1 cellular context compared by ENCODE assay signal in the genomic region with DNA sequence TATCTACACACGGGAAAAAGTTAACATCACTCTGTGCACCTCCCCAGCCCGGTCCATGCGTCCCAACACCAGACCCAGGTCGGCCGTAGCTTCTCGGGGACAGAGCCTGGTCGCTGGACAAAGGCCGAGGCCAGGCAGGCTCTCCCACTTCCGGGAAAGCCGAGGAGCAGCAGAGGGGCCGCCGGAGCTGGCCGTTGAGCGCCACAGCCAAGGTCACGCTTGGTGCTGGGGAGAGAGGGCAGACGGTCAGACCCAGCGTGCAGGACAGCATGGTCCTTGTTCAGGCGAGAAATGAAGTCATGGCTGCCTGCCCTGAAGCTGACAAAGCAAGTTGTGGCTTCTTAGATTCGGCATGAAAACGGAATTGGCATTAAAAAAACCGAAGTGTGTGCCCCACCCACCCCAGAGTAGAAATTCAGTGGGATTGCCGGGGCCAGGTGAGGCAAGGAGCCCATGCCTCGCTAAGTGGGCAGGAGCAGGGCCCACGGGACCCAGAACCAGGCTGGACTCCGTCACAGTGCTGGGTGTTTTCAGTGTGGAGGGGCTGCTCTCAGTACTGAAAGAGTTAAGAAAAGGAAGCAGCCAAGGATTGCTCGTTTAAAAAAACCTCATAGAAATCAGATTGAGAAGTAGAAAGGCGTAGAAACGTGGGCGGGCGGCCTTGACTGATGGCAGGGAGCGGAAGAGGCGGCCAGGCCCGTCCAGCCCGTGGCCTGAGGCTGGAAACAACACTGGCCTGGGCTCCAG.
TF ChIP-seq lines count a peak whose summit lies in the region.

No MANE protein-coding gene starts in this region.

TF ChIP-seq in HepG2, 621 proteins besides CTCF, POLR2A, EP300 and RAD21 (continued from another document and continues in another):
- TF ChIP-seq, protein P1, sequence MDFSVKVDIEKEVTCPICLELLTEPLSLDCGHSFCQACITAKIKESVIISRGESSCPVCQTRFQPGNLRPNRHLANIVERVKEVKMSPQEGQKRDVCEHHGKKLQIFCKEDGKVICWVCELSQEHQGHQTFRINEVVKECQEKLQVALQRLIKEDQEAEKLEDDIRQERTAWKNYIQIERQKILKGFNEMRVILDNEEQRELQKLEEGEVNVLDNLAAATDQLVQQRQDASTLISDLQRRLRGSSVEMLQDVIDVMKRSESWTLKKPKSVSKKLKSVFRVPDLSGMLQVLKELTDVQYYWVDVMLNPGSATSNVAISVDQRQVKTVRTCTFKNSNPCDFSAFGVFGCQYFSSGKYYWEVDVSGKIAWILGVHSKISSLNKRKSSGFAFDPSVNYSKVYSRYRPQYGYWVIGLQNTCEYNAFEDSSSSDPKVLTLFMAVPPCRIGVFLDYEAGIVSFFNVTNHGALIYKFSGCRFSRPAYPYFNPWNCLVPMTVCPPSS (IDR thresholded peaks at IDR 0.05): no peak
- TF ChIP-seq RFX1 (IDR thresholded peaks at IDR 0.05): no peak
- 0 out of 2 replicates have a peak, but pooled peaks have one; percentile 71 for TF ChIP-seq MYNN (CRISPR knock-in tag; IDR thresholded peaks at IDR 0.05; ENCODE audit: low read depth)
- peak; percentile 31 for TF ChIP-seq HNRNPLL (IDR thresholded peaks at IDR 0.05; ENCODE audit: low read depth, low read length, poor library complexity, severe bottlenecking)
- TF ChIP-seq TARDBP (CRISPR knock-in tag; IDR thresholded peaks at IDR 0.05): peak; percentile 88
- TF ChIP-seq ZNF703 (CRISPR knock-in tag; IDR thresholded peaks at IDR 0.05; ENCODE audit: borderline replicate concordance): 0 out of 2 replicates have a peak, but pooled peaks have one; percentile 16
- TF ChIP-seq RXRA (CRISPR knock-in tag; IDR thresholded peaks at IDR 0.05): peak; percentile 89
- TF ChIP-seq, protein P2, sequence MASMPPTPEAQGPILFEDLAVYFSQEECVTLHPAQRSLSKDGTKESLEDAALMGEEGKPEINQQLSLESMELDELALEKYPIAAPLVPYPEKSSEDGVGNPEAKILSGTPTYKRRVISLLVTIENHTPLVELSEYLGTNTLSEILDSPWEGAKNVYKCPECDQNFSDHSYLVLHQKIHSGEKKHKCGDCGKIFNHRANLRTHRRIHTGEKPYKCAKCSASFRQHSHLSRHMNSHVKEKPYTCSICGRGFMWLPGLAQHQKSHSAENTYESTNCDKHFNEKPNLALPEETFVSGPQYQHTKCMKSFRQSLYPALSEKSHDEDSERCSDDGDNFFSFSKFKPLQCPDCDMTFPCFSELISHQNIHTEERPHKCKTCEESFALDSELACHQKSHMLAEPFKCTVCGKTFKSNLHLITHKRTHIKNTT (CRISPR knock-in tag; IDR thresholded peaks at IDR 0.05): no peak
- no peak for TF ChIP-seq ZNF790 (CRISPR knock-in tag; IDR thresholded peaks at IDR 0.05; ENCODE audit: borderline replicate concordance)
- TF ChIP-seq, protein P3, sequence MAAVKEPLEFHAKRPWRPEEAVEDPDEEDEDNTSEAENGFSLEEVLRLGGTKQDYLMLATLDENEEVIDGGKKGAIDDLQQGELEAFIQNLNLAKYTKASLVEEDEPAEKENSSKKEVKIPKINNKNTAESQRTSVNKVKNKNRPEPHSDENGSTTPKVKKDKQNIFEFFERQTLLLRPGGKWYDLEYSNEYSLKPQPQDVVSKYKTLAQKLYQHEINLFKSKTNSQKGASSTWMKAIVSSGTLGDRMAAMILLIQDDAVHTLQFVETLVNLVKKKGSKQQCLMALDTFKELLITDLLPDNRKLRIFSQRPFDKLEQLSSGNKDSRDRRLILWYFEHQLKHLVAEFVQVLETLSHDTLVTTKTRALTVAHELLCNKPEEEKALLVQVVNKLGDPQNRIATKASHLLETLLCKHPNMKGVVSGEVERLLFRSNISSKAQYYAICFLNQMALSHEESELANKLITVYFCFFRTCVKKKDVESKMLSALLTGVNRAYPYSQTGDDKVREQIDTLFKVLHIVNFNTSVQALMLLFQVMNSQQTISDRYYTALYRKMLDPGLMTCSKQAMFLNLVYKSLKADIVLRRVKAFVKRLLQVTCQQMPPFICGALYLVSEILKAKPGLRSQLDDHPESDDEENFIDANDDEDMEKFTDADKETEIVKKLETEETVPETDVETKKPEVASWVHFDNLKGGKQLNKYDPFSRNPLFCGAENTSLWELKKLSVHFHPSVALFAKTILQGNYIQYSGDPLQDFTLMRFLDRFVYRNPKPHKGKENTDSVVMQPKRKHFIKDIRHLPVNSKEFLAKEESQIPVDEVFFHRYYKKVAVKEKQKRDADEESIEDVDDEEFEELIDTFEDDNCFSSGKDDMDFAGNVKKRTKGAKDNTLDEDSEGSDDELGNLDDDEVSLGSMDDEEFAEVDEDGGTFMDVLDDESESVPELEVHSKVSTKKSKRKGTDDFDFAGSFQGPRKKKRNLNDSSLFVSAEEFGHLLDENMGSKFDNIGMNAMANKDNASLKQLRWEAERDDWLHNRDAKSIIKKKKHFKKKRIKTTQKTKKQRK (IDR thresholded peaks at IDR 0.05; ENCODE audit: low read length): no peak
- no peak for TF ChIP-seq FIP1L1 (IDR thresholded peaks at IDR 0.05; ENCODE audit: borderline replicate concordance, insufficient read depth, low read depth, low read length)
- TF ChIP-seq GZF1 (CRISPR knock-in tag; IDR thresholded peaks at IDR 0.05): peak; percentile 15; the same call in 1 of the 2 replicates
- peak; percentile 88; the same call in 1 of the 2 replicates for TF ChIP-seq ERF (CRISPR knock-in tag; IDR thresholded peaks at IDR 0.05)
- TF ChIP-seq, protein P4, sequence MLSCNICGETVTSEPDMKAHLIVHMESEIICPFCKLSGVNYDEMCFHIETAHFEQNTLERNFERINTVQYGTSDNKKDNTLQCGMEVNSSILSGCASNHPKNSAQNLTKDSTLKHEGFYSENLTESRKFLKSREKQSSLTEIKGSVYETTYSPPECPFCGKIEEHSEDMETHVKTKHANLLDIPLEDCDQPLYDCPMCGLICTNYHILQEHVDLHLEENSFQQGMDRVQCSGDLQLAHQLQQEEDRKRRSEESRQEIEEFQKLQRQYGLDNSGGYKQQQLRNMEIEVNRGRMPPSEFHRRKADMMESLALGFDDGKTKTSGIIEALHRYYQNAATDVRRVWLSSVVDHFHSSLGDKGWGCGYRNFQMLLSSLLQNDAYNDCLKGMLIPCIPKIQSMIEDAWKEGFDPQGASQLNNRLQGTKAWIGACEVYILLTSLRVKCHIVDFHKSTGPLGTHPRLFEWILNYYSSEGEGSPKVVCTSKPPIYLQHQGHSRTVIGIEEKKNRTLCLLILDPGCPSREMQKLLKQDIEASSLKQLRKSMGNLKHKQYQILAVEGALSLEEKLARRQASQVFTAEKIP (CRISPR knock-in tag; IDR thresholded peaks at IDR 0.05; ENCODE audit: borderline replicate concordance): no peak
- no peak for TF ChIP-seq PRPF4 (IDR thresholded peaks at IDR 0.05; ENCODE audit: low read depth, low read length, poor library complexity, severe bottlenecking)
- no peak for TF ChIP-seq ZNF34 (CRISPR knock-in tag; IDR thresholded peaks at IDR 0.05; ENCODE audit: borderline replicate concordance)
- TF ChIP-seq BRD4 (CRISPR knock-in tag; IDR thresholded peaks at IDR 0.05): peak; percentile 68; the same call in 1 of the 2 replicates
- TF ChIP-seq ZNF124 (CRISPR knock-in tag; IDR thresholded peaks at IDR 0.05): peak; percentile 75; the same call in 1 of the 2 replicates
- TF ChIP-seq MED8 (CRISPR knock-in tag; IDR thresholded peaks at IDR 0.05; ENCODE audit: insufficient replicate concordance): no peak
- TF ChIP-seq, protein P5, sequence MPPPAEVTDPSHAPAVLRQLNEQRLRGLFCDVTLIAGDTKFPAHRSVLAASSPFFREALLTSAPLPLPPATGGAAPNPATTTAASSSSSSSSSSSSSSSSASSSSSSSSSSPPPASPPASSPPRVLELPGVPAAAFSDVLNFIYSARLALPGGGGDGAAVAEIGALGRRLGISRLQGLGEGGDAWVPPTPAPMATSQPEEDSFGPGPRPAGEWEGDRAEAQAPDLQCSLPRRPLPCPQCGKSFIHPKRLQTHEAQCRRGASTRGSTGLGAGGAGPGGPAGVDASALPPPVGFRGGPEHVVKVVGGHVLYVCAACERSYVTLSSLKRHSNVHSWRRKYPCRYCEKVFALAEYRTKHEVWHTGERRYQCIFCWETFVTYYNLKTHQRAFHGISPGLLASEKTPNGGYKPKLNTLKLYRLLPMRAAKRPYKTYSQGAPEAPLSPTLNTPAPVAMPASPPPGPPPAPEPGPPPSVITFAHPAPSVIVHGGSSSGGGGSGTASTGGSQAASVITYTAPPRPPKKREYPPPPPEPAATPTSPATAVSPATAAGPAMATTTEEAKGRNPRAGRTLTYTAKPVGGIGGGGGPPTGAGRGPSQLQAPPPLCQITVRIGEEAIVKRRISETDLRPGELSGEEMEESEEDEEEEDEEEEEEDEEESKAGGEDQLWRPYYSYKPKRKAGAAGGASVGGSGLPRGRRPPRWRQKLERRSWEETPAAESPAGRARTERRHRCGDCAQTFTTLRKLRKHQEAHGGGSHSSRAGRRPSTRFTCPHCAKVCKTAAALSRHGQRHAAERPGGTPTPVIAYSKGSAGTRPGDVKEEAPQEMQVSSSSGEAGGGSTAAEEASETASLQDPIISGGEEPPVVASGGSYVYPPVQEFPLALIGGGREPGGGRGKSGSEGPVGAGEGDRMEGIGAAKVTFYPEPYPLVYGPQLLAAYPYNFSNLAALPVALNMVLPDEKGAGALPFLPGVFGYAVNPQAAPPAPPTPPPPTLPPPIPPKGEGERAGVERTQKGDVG (CRISPR knock-in tag; IDR thresholded peaks at IDR 0.05; ENCODE audit: borderline replicate concordance): no peak; the same call in 1 of the 2 replicates
- no peak for TF ChIP-seq ISX (CRISPR knock-in tag; conservative IDR thresholded peaks at IDR 0.05)
- TF ChIP-seq ZNF709 (CRISPR knock-in tag; IDR thresholded peaks at IDR 0.05): peak; percentile 80
- peak; percentile 94 for TF ChIP-seq ZNF205 (CRISPR knock-in tag; IDR thresholded peaks at IDR 0.05)
- 0 out of 4 replicates have a peak, but pooled peaks of 1 of the 2 experiments have one; percentile 26 for TF ChIP-seq MAFK (conservative IDR thresholded peaks at IDR 0.05 in 1 of 2, IDR thresholded peaks at IDR 0.05 in 1 of 2; ENCODE audit: low read length in 2 of 2)
- no peak for TF ChIP-seq CENPX (CRISPR knock-in tag; IDR thresholded peaks at IDR 0.05)
- no peak for TF ChIP-seq RBAK (CRISPR knock-in tag; IDR thresholded peaks at IDR 0.05)
- TF ChIP-seq, protein P6, sequence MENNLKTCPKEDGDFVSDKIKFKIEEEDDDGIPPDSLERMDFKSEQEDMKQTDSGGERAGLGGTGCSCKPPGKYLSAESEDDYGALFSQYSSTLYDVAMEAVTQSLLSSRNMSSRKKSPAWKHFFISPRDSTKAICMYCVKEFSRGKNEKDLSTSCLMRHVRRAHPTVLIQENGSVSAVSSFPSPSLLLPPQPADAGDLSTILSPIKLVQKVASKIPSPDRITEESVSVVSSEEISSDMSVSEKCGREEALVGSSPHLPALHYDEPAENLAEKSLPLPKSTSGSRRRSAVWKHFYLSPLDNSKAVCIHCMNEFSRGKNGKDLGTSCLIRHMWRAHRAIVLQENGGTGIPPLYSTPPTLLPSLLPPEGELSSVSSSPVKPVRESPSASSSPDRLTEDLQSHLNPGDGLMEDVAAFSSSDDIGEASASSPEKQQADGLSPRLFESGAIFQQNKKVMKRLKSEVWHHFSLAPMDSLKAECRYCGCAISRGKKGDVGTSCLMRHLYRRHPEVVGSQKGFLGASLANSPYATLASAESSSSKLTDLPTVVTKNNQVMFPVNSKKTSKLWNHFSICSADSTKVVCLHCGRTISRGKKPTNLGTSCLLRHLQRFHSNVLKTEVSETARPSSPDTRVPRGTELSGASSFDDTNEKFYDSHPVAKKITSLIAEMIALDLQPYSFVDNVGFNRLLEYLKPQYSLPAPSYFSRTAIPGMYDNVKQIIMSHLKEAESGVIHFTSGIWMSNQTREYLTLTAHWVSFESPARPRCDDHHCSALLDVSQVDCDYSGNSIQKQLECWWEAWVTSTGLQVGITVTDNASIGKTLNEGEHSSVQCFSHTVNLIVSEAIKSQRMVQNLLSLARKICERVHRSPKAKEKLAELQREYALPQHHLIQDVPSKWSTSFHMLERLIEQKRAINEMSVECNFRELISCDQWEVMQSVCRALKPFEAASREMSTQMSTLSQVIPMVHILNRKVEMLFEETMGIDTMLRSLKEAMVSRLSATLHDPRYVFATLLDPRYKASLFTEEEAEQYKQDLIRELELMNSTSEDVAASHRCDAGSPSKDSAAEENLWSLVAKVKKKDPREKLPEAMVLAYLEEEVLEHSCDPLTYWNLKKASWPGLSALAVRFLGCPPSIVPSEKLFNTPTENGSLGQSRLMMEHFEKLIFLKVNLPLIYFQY (CRISPR knock-in tag; IDR thresholded peaks at IDR 0.05; ENCODE audit: borderline replicate concordance): peak; percentile 32; the same call in 1 of the 2 replicates
- TF ChIP-seq, protein P7, sequence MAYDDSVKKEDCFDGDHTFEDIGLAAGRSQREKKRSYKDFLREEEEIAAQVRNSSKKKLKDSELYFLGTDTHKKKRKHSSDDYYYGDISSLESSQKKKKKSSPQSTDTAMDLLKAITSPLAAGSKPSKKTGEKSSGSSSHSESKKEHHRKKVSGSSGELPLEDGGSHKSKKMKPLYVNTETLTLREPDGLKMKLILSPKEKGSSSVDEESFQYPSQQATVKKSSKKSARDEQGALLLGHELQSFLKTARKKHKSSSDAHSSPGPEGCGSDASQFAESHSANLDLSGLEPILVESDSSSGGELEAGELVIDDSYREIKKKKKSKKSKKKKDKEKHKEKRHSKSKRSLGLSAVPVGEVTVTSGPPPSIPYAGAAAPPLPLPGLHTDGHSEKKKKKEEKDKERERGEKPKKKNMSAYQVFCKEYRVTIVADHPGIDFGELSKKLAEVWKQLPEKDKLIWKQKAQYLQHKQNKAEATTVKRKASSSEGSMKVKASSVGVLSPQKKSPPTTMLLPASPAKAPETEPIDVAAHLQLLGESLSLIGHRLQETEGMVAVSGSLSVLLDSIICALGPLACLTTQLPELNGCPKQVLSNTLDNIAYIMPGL (CRISPR knock-in tag; IDR thresholded peaks at IDR 0.05; ENCODE audit: borderline replicate concordance in 1 of 2, low read depth in 1 of 2): peak; percentile 29 to 40; a peak in 2 of 4 replicates
- TF ChIP-seq STAG1 (CRISPR knock-in tag; IDR thresholded peaks at IDR 0.05): peak; percentile 43
- TF ChIP-seq ZNF550 (CRISPR knock-in tag; IDR thresholded peaks at IDR 0.05; ENCODE audit: borderline replicate concordance): no peak
- TF ChIP-seq, protein P8, sequence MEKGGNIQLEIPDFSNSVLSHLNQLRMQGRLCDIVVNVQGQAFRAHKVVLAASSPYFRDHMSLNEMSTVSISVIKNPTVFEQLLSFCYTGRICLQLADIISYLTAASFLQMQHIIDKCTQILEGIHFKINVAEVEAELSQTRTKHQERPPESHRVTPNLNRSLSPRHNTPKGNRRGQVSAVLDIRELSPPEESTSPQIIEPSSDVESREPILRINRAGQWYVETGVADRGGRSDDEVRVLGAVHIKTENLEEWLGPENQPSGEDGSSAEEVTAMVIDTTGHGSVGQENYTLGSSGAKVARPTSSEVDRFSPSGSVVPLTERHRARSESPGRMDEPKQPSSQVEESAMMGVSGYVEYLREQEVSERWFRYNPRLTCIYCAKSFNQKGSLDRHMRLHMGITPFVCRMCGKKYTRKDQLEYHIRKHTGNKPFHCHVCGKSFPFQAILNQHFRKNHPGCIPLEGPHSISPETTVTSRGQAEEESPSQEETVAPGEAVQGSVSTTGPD (CRISPR knock-in tag; IDR thresholded peaks at IDR 0.05): no peak
- peak; percentile 86 for TF ChIP-seq SMYD3 (CRISPR knock-in tag; IDR thresholded peaks at IDR 0.05)
- TF ChIP-seq CBFB (CRISPR knock-in tag; IDR thresholded peaks at IDR 0.05): no peak
- TF ChIP-seq, protein P9, sequence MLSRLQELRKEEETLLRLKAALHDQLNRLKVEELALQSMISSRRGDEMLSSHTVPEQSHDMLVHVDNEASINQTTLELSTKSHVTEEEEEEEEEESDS (CRISPR knock-in tag; IDR thresholded peaks at IDR 0.05; ENCODE audit: borderline replicate concordance): no peak
- TF ChIP-seq POLR2G (IDR thresholded peaks at IDR 0.05; ENCODE audit: low read depth, low read length): peak; percentile 66; the same call in 1 of the 2 replicates
- no peak for TF ChIP-seq ZBTB21 (CRISPR knock-in tag; IDR thresholded peaks at IDR 0.05)
- TF ChIP-seq ZNF138 (CRISPR knock-in tag; IDR thresholded peaks at IDR 0.05; ENCODE audit: low read depth): no peak
- peak; percentile 89 for TF ChIP-seq SAP130 (CRISPR knock-in tag; IDR thresholded peaks at IDR 0.05; ENCODE audit: low read depth)
- peak; percentile 76; the same call in 1 of the 3 replicates for TF ChIP-seq MXI1 (IDR thresholded peaks at IDR 0.05; ENCODE audit: borderline replicate concordance, low read depth, low read length)
